Comparison of ENCODE assay signal across 20 cellular contexts in the genomic region with DNA sequence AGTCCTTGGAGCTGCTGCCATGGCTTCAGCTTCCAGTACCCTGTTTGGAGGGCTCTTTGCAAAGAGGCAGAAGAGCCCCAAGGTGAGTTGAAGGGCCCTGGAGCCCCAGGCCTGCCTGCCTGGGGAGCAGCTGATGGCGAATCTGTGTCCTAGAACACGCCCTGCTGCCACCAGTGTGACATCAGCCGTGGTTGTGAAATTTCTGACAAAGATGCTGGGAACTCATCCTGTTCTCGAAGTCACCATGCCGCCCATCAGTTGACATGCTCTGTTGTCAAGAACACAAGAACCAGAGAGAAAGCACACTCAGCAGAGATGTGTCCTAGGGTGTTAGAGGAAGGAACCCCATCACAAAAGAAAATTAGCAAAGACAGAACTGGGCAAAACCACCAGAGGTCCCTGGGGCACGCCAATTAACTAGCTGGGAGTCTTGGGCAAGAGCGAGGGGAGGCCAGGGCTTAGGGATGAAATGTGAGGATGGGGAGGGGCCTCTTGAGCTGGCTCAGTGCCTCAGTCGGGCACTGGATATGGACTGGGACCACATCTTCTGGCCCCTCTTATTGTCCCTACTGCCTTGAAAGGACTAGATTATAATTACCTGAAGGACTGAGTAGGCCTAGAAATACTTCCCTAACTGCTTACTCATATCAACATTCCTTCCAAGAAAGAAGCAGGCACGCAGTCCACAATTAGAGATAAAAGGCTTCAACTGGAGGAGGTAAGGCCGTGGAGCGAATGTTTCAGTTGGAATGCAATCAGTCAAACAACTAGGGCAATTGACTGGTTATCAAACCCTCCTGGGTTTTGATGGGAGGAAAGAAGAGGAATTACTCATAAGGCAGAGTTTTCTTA.
DNase-seq lines count a peak whose midpoint lies in the region; ATAC-seq, FAIRE-seq and TF ChIP-seq lines count a peak whose summit lies in the region.
"Had no signal": no experiment of that assay in that cellular context is flagged by ENCODE, and none has a peak within 500 bp of the region (broad histone marks: within the 10 kb centered on the region; RNA-seq: fewer than 3 reads in every experiment).

No MANE protein-coding gene starts in this region.

- TF ChIP-seq POLR2A in HepG2 (IDR thresholded peaks at IDR 0.05; ENCODE audit: insufficient read depth in 1 of 2, low read depth in 2 of 2, low read length in 2 of 2) (no peak), right lobe of liver (IDR thresholded peaks at IDR 0.05) (no peak), suprapubic skin (IDR thresholded peaks at IDR 0.05) (no peak)

- no peaks in the 10 kb centered on the region for H3K9me3 ChIP-seq in HepG2 (ENCODE audit: low read length)
- no peaks in the 10 kb centered on the region for H3K9me3 ChIP-seq in right lobe of liver
- H3K9me3 ChIP-seq in astrocyte (ENCODE audit: insufficient read depth, low read depth, low read length): no peaks in the 10 kb centered on the region
- no peaks in the 10 kb centered on the region for H3K9me3 ChIP-seq in suprapubic skin
- no peaks in the 10 kb centered on the region for H3K9me3 ChIP-seq in kidney (ENCODE audit: control insufficient read depth in 1 of 2, low read length in 2 of 2)
- H3K9me3 ChIP-seq: adrenal gland, stomach, vagina had no signal

- no peak overlapping the region for H3K4me3 ChIP-seq in HepG2 (replicated peaks in 1 of 3; ENCODE audit: insufficient read depth in 1 of 3, low read depth in 2 of 3, low read length in 3 of 3)
- H3K4me3 ChIP-seq in right lobe of liver: no peak overlapping the region
- no peak overlapping the region for H3K4me3 ChIP-seq in astrocyte (ENCODE audit: insufficient read depth, low read depth, low read length)
- no peak overlapping the region for H3K4me3 ChIP-seq in suprapubic skin
- H3K4me3 ChIP-seq in kidney (ENCODE audit: low read length in 2 of 2): no peak overlapping the region
- H3K4me3 ChIP-seq: adrenal gland, GM12878, stomach, vagina had no signal

- no peak overlapping the region for H3K9ac ChIP-seq in HepG2 (ENCODE audit: insufficient read depth, low read depth, low read length)
- H3K9ac ChIP-seq in astrocyte (ENCODE audit: low read length): no peak overlapping the region
- H3K9ac ChIP-seq in kidney (ENCODE audit: low read length in 2 of 2): no peak overlapping the region

- no peak for TF ChIP-seq EP300 in HepG2 (IDR thresholded peaks at IDR 0.05; ENCODE audit: low read depth in 2 of 2, low read length in 2 of 2)
- no peak for TF ChIP-seq EP300 in HepG2 (CRISPR knock-in tag; IDR thresholded peaks at IDR 0.05; ENCODE audit: borderline replicate concordance)
- TF ChIP-seq EP300 in suprapubic skin (IDR thresholded peaks at IDR 0.05): no peak

- no peak overlapping the region for H3K4me3 Mint-ChIP-seq in astrocyte (ENCODE audit: unreplicated experiment)
- H3K4me3 Mint-ChIP-seq: nephron had no signal

- CTCF ChIA-PET in HepG2 (lab: Yijun Ruan, JAX; ENCODE audit: low intra/inter-chr PET ratio, low total read pairs): no interaction called here

- DNase-seq in HepG2 (ENCODE audit: low spot score) (no peak), right lobe of liver (no peak), astrocyte (ENCODE audit: low read depth) (peak; percentile 88), islet precursor cell (peak; percentile 88), suprapubic skin (ENCODE audit: low spot score in 2 of 2) (no peak), activated T-cell treated with anti-CD3 and anti-CD28 coated beads for 4 hours (no peak), D341Med (ENCODE audit: low spot score) (no peak), kidney (no peak)
- DNase-seq: adrenal gland, Kasumi-1, NCI-H1436, NCI-H2227 treated with DMSO at 0.1 percent for 48 hours, stomach had no signal

- H4K20me1 ChIP-seq in HepG2 (ENCODE audit: insufficient read depth, low read length) (no peaks in the 10 kb centered on the region), astrocyte (ENCODE audit: insufficient read depth, low read length) (no peaks in the 10 kb centered on the region)

- peaks cover 7% of the 10 kb centered on the region; the same call in 1 of the 2 replicates for H3K4me1 ChIP-seq in HepG2 (ENCODE audit: insufficient read depth, low read length)
- H3K4me1 ChIP-seq in right lobe of liver: no peaks in the 10 kb centered on the region
- H3K4me1 ChIP-seq in astrocyte (ENCODE audit: insufficient read depth, low read length): peaks cover 11% of the 10 kb centered on the region
- no peaks in the 10 kb centered on the region for H3K4me1 ChIP-seq in suprapubic skin
- H3K4me1 ChIP-seq in kidney (ENCODE audit: control insufficient read depth in 1 of 2, insufficient read depth in 1 of 2, low read depth in 1 of 2, low read length in 2 of 2): peaks cover 0 to 10% of the 10 kb centered on the region in 2 donors

- peaks cover 9% of the 10 kb centered on the region for H3K4me1 Mint-ChIP-seq in astrocyte (ENCODE audit: low read depth, unreplicated experiment)

- no peak overlapping the region for H3K27ac Mint-ChIP-seq in astrocyte (ENCODE audit: unreplicated experiment)

- POLR2A ChIA-PET in HepG2 (lab: Yijun Ruan, JAX): no interaction called here

- FAIRE-seq in HepG2 (lab: Jason Lieb, UNC) (no peak), astrocyte (lab: Jason Lieb, UNC) (no peak), kidney (lab: Jason Lieb, UNC) (no peak)
- FAIRE-seq: frontal cortex, G401.6, GM12878 had no signal

- no peak for TF ChIP-seq RAD21 in HepG2 (CRISPR knock-in tag; IDR thresholded peaks at IDR 0.05)

- H3K27ac ChIP-seq in HepG2 (ENCODE audit: extremely low read length, insufficient read depth, low read length) (no peak overlapping the region), right lobe of liver (no peak overlapping the region), astrocyte (ENCODE audit: low read depth, low read length) (peak overlapping the region; percentile 20), suprapubic skin (no peak overlapping the region), kidney (ENCODE audit: low read depth in 2 of 2, low read length in 2 of 2) (no peak overlapping the region)
- H3K27ac ChIP-seq: adrenal gland, stomach, vagina had no signal

- H3K9me3 Mint-ChIP-seq in astrocyte (ENCODE audit: unreplicated experiment): no peaks in the 10 kb centered on the region
- H3K9me3 Mint-ChIP-seq: nephron had no signal

- H3K4me2 ChIP-seq in HepG2 (ENCODE audit: low read depth, low read length): no peak overlapping the region
- peak overlapping the region; percentile 45 for H3K4me2 ChIP-seq in astrocyte (ENCODE audit: low read length)

- no peak for ATAC-seq in HepG2
- ATAC-seq in right lobe of liver: no peak
- ATAC-seq: activated CD4-positive, CD25-positive, alpha-beta regulatory T cell treated with anti-CD3 and anti-CD28 coated beads, Interleukin-2, amount 50 U/mL, for 24 hours; GM12878; HCT116 had no signal

- H3K36me3 Mint-ChIP-seq in astrocyte (ENCODE audit: low read depth, unreplicated experiment): peaks cover 1% of the 10 kb centered on the region

- 25% methylated on average over 11 of the region's 11 CpGs for WGBS in HepG2 (ENCODE audit: low lambda C conversion rate)
- WGBS in right lobe of liver (ENCODE audit: insufficient coverage, low coverage, low lambda C conversion rate, missing lambda C conversion rate): 85% methylated on average over 9 of the region's 11 CpGs
- WGBS in suprapubic skin: 93% methylated on average over 11 of the region's 11 CpGs

- BruUV-seq in HepG2 (replicated peaks; lab: Mats Ljungman, UMichigan): no TSS peak

- H2AFZ ChIP-seq in HepG2 (ENCODE audit: low read length) (no peak overlapping the region), astrocyte (ENCODE audit: low read depth, low read length) (no peak overlapping the region)

- H3K79me2 ChIP-seq in HepG2 (ENCODE audit: insufficient read depth, low read length) (no peaks in the 10 kb centered on the region), astrocyte (ENCODE audit: insufficient read depth, low read length) (no peaks in the 10 kb centered on the region)

- in situ Hi-C loops in HepG2 (cut with HindIII; ENCODE audit: extremely low pct_ligation_motif_present, low pct_unique_long_range_greater_than_20kb): no loop called here

- H3K27me3 Mint-ChIP-seq in astrocyte (ENCODE audit: low read depth, unreplicated experiment): peaks cover 27% of the 10 kb centered on the region

- H3K36me3 ChIP-seq in HepG2 (replicated peaks in 1 of 2; ENCODE audit: control insufficient read depth in 1 of 2, insufficient read depth in 2 of 2, low read length in 2 of 2): no peaks in the 10 kb centered on the region
- H3K36me3 ChIP-seq in right lobe of liver: no peaks in the 10 kb centered on the region
- H3K36me3 ChIP-seq in astrocyte (ENCODE audit: insufficient read depth, low read length): no peaks in the 10 kb centered on the region
- H3K36me3 ChIP-seq in suprapubic skin: no peaks in the 10 kb centered on the region
- H3K36me3 ChIP-seq in kidney (ENCODE audit: control insufficient read depth in 1 of 2, insufficient read depth in 2 of 2, low read length in 2 of 2): no peaks in the 10 kb centered on the region
- H3K36me3 ChIP-seq: adrenal gland, stomach, vagina had no signal

- intact Hi-C loops in HepG2 (cut with micrococcal nuclease; ENCODE audit: unreplicated experiment): no loop called here
- intact Hi-C loops in right lobe of liver (cut with DNase I): no loop called here
- intact Hi-C loops in kidney (cut with DNase I): no loop called here

- H3K27me3 ChIP-seq in HepG2 (ENCODE audit: control insufficient read depth in 1 of 2, insufficient read depth in 2 of 2, low read length in 2 of 2) (peaks cover 3 to 16% of the 10 kb centered on the region in 2 experiments; a peak in 3 of 5 replicates), right lobe of liver (no peaks in the 10 kb centered on the region), astrocyte (ENCODE audit: insufficient read depth, low read length) (no peaks in the 10 kb centered on the region), suprapubic skin (no peaks in the 10 kb centered on the region)
- H3K27me3 ChIP-seq: adrenal gland, stomach, vagina had no signal

- TF ChIP-seq CTCF in HepG2 (CRISPR knock-in tag; IDR thresholded peaks at IDR 0.05) (no peak), right lobe of liver (IDR thresholded peaks at IDR 0.05) (no peak), astrocyte (IDR thresholded peaks at IDR 0.05; ENCODE audit: insufficient read depth, low read depth, low read length) (no peak), suprapubic skin (IDR thresholded peaks at IDR 0.05) (no peak), kidney (IDR thresholded peaks at IDR 0.05; ENCODE audit: borderline replicate concordance, extremely low read depth, insufficient read depth) (no peak)

TF ChIP-seq in HepG2, 621 proteins besides CTCF, POLR2A, EP300 and RAD21 (continues in another document):
- TF ChIP-seq STAG1 (CRISPR knock-in tag; IDR thresholded peaks at IDR 0.05): peak; percentile 48

Comparison
In these comparisons a context has a peak if more than half of its experiments do, and no peak if none do; other contexts are left out.
1. DNase-seq: peak in astrocyte (single experiment) and islet precursor cell (single experiment); none in HepG2 (single experiment), right lobe of liver (0 of 3), suprapubic skin (0 of 2), activated T-cell treated with anti-CD3 and anti-CD28 coated beads for 4 hours (single experiment), D341Med (single experiment) and kidney (single experiment).